ENCODE assay signal across 8 cellular contexts in genomic region chr20:20664795-20665194, GRCh38. TPM values are rescaled to one million over a fixed set of nuclear protein-coding genes. Genes with fewer than 3 reads are reported as not detected.
DNase-seq lines count a peak whose midpoint lies in the region; ATAC-seq and TF ChIP-seq lines count a peak whose summit lies in the region.

No MANE protein-coding gene starts in this region.

- no peak overlapping the region for H3K9ac ChIP-seq in adipocyte (ENCODE audit: low read length)

- no peaks in the 10 kb centered on the region for H3K9me3 ChIP-seq in adipocyte (ENCODE audit: control insufficient read depth, low read length)
- no peaks in the 10 kb centered on the region for H3K9me3 ChIP-seq in tibial nerve

- no peak overlapping the region for H3K4me3 ChIP-seq in adipocyte (ENCODE audit: low read length)
- no peak overlapping the region for H3K4me3 ChIP-seq in tibial nerve

- H3K4me1 ChIP-seq in adipocyte (ENCODE audit: control insufficient read depth, insufficient read depth, low read length), result no peaks in the 10 kb centered on the region
- no peaks in the 10 kb centered on the region for H3K4me1 ChIP-seq in tibial nerve

- DNase-seq in DMS79 treated with DMSO at 0.1 percent for 48 hours (lab: John Stamatoyannopoulos, UW) (peak; percentile 39), DMS79 (lab: John Stamatoyannopoulos, UW) (no peak), NCI-H2171 treated with DMSO at 0.1 percent for 48 hours (lab: John Stamatoyannopoulos, UW) (peak; percentile 86), adipocyte (ENCODE audit: low read depth) (peak; percentile 6), iPS-NIHi7 (ENCODE audit: extremely low spot score) (peak; percentile 38), tibial nerve (ENCODE audit: low spot score in 2 of 2) (no peak)
- no peak for DNase-seq in stimulated activated CD4-positive, alpha-beta T cell treated with anti-CD3 and anti-CD28 coated beads, Interleukin-2, amount 100 ng/mL, for 48 hours

- H3K27me3 ChIP-seq in adipocyte (replicated peaks; ENCODE audit: control insufficient read depth, insufficient read depth, low read length), result no peaks in the 10 kb centered on the region
- no peaks in the 10 kb centered on the region for H3K27me3 ChIP-seq in tibial nerve

- TF ChIP-seq CTCF in tibial nerve (IDR thresholded peaks at IDR 0.05), result peak in 3 of 5 experiments; percentile 12 to 29 (median 28)

- ATAC-seq in HG02588 (IDR thresholded peaks at IDR 0.05; ENCODE audit: unreplicated experiment), result peak; percentile 39

- H3K36me3 ChIP-seq in adipocyte (ENCODE audit: control insufficient read depth, insufficient read depth, low read length, severe bottlenecking), result no peaks in the 10 kb centered on the region
- no peaks in the 10 kb centered on the region for H3K36me3 ChIP-seq in tibial nerve

- TF ChIP-seq POLR2A in tibial nerve (IDR thresholded peaks at IDR 0.05), result no peak

- no peak overlapping the region for H3K27ac ChIP-seq in tibial nerve

- TF ChIP-seq EP300 in tibial nerve (IDR thresholded peaks at IDR 0.05), result no peak

RNA-seq across cellular contexts. Expression of gene RALGAPA2, which starts 47.6 kb away (rescaled TPM):
- 10 to 100 TPM; 20.5 to 42.9 (median 29.6) TPM for total RNA-seq in tibial nerve

Comparison
In these comparisons a context has a peak if more than half of its experiments do, and no peak if none do; other contexts are left out.
1. DNase-seq: peak in DMS79 treated with DMSO at 0.1 percent for 48 hours (single experiment), NCI-H2171 treated with DMSO at 0.1 percent for 48 hours (single experiment), adipocyte (single experiment) and iPS-NIHi7 (single experiment); none in DMS79 (single experiment), tibial nerve (0 of 2) and stimulated activated CD4-positive, alpha-beta T cell treated with anti-CD3 and anti-CD28 coated beads, Interleukin-2, amount 100 ng/mL, for 48 hours (0 of 2).